ENCODE assay signal across 1 cellular context in the genomic region with DNA sequence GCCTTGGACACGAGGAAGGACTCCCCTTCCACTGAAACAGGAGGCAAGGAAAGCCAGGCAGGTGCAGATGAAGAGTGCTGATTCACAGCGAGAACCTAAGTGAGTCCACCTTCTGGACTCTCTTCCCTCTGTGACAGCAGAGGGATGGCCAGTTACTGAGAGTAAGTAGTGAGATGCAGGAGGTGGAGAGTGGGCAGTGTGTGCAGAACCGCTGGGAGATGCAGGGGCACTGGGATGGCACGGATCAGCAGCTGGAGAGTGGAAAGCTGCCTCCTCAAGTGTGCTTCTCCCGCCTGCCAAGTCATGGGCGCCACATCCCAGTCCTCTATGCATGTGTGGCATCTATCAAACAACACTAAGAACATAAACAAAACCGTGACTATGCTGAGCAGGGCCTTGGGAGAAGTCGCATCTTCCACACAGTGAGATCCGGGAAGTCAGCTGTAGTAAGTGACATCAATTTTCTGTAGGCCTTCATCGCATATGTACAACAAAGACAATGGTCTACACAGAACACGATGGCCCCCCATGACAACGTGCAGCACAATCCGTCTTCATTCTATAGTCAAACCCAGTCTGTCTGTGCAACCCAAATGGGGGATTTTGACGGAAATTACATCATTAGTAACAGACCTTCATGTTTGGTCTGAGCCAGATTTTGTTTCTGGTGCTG.
TF ChIP-seq lines count a peak whose summit lies in the region.

No MANE protein-coding gene starts in this region.

TF ChIP-seq in IMR-90, 13 proteins besides CTCF, POLR2A, EP300 and RAD21:
- no peak for TF ChIP-seq CEBPB (IDR thresholded peaks at IDR 0.05; ENCODE audit: low read depth, low read length)
- no peak for TF ChIP-seq MAZ (IDR thresholded peaks at IDR 0.05; ENCODE audit: borderline replicate concordance, low read depth, low read length)
- TF ChIP-seq, protein P1, sequence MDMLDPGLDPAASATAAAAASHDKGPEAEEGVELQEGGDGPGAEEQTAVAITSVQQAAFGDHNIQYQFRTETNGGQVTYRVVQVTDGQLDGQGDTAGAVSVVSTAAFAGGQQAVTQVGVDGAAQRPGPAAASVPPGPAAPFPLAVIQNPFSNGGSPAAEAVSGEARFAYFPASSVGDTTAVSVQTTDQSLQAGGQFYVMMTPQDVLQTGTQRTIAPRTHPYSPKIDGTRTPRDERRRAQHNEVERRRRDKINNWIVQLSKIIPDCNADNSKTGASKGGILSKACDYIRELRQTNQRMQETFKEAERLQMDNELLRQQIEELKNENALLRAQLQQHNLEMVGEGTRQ (IDR thresholded peaks at IDR 0.05; ENCODE audit: low read depth, low read length): no peak
- TF ChIP-seq MAFK (IDR thresholded peaks at IDR 0.05; ENCODE audit: low read depth, low read length): no peak
- no peak for TF ChIP-seq MXI1 (IDR thresholded peaks at IDR 0.05; ENCODE audit: borderline replicate concordance, low read depth, low read length)
- TF ChIP-seq BHLHE40 (IDR thresholded peaks at IDR 0.05; ENCODE audit: low read depth, low read length): no peak
- no peak for TF ChIP-seq SMC3 (IDR thresholded peaks at IDR 0.05; ENCODE audit: low read depth, low read length)
- TF ChIP-seq NFE2L2 (IDR thresholded peaks at IDR 0.05; ENCODE audit: low read depth, low read length): no peak
- no peak for TF ChIP-seq RCOR1 (IDR thresholded peaks at IDR 0.05; ENCODE audit: insufficient replicate concordance, low read length)
- TF ChIP-seq FOS (IDR thresholded peaks at IDR 0.05; ENCODE audit: low read depth, low read length): no peak
- no peak for TF ChIP-seq CHD1 (IDR thresholded peaks at IDR 0.05; ENCODE audit: low read depth, low read length)
- no peak for TF ChIP-seq RFX5 (IDR thresholded peaks at IDR 0.05; ENCODE audit: low read depth, low read length)
